ENCODE assay signal across 1 cellular context in the genomic region with DNA sequence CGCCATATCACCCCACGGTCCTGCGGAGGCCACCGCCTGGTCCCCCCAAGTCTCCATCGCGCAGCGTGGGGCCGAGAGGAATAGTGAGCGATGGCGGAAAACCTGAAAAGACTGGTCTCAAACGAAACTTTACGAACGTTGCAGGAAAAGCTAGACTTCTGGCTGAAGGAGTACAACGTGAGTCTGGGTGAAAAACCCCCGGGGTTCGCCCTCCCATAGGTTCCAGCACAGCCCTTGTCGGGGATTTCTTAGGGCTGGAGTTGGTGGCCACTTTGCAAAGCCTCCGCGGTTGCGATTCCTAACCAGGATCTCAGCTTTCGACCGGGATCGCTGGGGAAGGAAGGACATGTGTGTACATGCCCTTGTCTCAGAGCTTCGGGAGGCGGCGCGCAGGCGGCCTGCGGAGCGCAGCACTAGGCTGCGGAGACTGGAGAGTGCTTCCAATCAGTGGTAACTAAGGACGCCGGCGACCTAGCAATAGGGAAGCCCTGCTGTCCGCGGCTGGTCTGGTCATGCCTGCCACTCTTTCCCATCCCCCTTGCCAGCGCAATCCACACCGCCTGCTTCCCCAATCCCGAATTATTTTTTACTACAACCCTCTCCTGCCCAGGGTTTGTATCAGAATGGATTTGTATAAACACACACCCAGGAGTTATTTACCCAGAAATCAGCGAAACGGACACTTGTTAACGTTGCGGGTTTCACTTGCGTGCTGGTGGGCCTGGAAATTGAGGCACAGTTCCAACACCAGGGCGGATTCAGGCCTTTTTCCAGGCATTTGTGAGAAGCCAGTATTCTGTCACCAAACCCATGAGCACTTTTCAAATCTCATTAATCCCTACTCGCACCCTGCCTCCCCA.
TF ChIP-seq lines count a peak whose summit lies in the region.

No MANE protein-coding gene starts in this region.

TF ChIP-seq in WTC11, 78 proteins besides CTCF, POLR2A, EP300 and RAD21 (continued from another document):
- TF ChIP-seq, protein P1, sequence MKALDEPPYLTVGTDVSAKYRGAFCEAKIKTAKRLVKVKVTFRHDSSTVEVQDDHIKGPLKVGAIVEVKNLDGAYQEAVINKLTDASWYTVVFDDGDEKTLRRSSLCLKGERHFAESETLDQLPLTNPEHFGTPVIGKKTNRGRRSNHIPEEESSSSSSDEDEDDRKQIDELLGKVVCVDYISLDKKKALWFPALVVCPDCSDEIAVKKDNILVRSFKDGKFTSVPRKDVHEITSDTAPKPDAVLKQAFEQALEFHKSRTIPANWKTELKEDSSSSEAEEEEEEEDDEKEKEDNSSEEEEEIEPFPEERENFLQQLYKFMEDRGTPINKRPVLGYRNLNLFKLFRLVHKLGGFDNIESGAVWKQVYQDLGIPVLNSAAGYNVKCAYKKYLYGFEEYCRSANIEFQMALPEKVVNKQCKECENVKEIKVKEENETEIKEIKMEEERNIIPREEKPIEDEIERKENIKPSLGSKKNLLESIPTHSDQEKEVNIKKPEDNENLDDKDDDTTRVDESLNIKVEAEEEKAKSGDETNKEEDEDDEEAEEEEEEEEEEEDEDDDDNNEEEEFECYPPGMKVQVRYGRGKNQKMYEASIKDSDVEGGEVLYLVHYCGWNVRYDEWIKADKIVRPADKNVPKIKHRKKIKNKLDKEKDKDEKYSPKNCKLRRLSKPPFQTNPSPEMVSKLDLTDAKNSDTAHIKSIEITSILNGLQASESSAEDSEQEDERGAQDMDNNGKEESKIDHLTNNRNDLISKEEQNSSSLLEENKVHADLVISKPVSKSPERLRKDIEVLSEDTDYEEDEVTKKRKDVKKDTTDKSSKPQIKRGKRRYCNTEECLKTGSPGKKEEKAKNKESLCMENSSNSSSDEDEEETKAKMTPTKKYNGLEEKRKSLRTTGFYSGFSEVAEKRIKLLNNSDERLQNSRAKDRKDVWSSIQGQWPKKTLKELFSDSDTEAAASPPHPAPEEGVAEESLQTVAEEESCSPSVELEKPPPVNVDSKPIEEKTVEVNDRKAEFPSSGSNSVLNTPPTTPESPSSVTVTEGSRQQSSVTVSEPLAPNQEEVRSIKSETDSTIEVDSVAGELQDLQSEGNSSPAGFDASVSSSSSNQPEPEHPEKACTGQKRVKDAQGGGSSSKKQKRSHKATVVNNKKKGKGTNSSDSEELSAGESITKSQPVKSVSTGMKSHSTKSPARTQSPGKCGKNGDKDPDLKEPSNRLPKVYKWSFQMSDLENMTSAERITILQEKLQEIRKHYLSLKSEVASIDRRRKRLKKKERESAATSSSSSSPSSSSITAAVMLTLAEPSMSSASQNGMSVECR (CRISPR knock-in tag; IDR thresholded peaks at IDR 0.05; ENCODE audit: borderline replicate concordance), result peak; percentile 57; the same call in 1 of the 2 replicates
- TF ChIP-seq RELA (CRISPR knock-in tag; IDR thresholded peaks at IDR 0.05; ENCODE audit: borderline replicate concordance), result no peak
- peak; percentile 49; the same call in 1 of the 2 replicates for TF ChIP-seq FOXK1 (CRISPR knock-in tag; IDR thresholded peaks at IDR 0.05)
- no peak for TF ChIP-seq ZNF219 (CRISPR knock-in tag; IDR thresholded peaks at IDR 0.05; ENCODE audit: borderline replicate concordance)
- TF ChIP-seq, protein P2, sequence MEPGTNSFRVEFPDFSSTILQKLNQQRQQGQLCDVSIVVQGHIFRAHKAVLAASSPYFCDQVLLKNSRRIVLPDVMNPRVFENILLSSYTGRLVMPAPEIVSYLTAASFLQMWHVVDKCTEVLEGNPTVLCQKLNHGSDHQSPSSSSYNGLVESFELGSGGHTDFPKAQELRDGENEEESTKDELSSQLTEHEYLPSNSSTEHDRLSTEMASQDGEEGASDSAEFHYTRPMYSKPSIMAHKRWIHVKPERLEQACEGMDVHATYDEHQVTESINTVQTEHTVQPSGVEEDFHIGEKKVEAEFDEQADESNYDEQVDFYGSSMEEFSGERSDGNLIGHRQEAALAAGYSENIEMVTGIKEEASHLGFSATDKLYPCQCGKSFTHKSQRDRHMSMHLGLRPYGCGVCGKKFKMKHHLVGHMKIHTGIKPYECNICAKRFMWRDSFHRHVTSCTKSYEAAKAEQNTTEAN (CRISPR knock-in tag; IDR thresholded peaks at IDR 0.05), result no peak
- no peak for TF ChIP-seq OVOL2 (CRISPR knock-in tag; IDR thresholded peaks at IDR 0.05; ENCODE audit: borderline replicate concordance)
- TF ChIP-seq ESRRA (CRISPR knock-in tag; IDR thresholded peaks at IDR 0.05; ENCODE audit: borderline replicate concordance), result no peak
- no peak for TF ChIP-seq ZNF512 (CRISPR knock-in tag; IDR thresholded peaks at IDR 0.05; ENCODE audit: borderline replicate concordance)
- TF ChIP-seq NR3C1 (CRISPR knock-in tag; conservative IDR thresholded peaks at IDR 0.05; ENCODE audit: low read depth), result no peak
- no peak for TF ChIP-seq PREB (CRISPR knock-in tag; IDR thresholded peaks at IDR 0.05; ENCODE audit: borderline replicate concordance)
- no peak for TF ChIP-seq ZNF138 (CRISPR knock-in tag; conservative IDR thresholded peaks at IDR 0.05)
- TF ChIP-seq CBFB (CRISPR knock-in tag; IDR thresholded peaks at IDR 0.05; ENCODE audit: low read depth), result no peak
- no peak for TF ChIP-seq NR2C2 (CRISPR knock-in tag; IDR thresholded peaks at IDR 0.05)
- TF ChIP-seq SMAD3 (CRISPR knock-in tag; IDR thresholded peaks at IDR 0.05; ENCODE audit: borderline replicate concordance), result no peak
- TF ChIP-seq, protein P3, sequence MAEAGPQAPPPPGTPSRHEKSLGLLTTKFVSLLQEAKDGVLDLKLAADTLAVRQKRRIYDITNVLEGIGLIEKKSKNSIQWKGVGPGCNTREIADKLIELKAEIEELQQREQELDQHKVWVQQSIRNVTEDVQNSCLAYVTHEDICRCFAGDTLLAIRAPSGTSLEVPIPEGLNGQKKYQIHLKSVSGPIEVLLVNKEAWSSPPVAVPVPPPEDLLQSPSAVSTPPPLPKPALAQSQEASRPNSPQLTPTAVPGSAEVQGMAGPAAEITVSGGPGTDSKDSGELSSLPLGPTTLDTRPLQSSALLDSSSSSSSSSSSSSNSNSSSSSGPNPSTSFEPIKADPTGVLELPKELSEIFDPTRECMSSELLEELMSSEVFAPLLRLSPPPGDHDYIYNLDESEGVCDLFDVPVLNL (CRISPR knock-in tag; IDR thresholded peaks at IDR 0.05; ENCODE audit: borderline replicate concordance, low read depth), result no peak
- no peak for TF ChIP-seq PRRX2 (CRISPR knock-in tag; IDR thresholded peaks at IDR 0.05)
- no peak for TF ChIP-seq NFYB (CRISPR knock-in tag; conservative IDR thresholded peaks at IDR 0.05; ENCODE audit: low read depth)
- TF ChIP-seq, protein P4, sequence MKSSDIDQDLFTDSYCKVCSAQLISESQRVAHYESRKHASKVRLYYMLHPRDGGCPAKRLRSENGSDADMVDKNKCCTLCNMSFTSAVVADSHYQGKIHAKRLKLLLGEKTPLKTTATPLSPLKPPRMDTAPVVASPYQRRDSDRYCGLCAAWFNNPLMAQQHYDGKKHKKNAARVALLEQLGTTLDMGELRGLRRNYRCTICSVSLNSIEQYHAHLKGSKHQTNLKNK (CRISPR knock-in tag; IDR thresholded peaks at IDR 0.05), result no peak
- no peak for TF ChIP-seq TCF7 (CRISPR knock-in tag; IDR thresholded peaks at IDR 0.05; ENCODE audit: low read depth)
- no peak for TF ChIP-seq E2F5 (CRISPR knock-in tag; IDR thresholded peaks at IDR 0.05)
- TF ChIP-seq USF2 (CRISPR knock-in tag; IDR thresholded peaks at IDR 0.05), result no peak
- TF ChIP-seq TEAD1 (CRISPR knock-in tag; IDR thresholded peaks at IDR 0.05), result peak; percentile 50; the same call in 1 of the 2 replicates
- no peak for TF ChIP-seq CDX4 (CRISPR knock-in tag; IDR thresholded peaks at IDR 0.05; ENCODE audit: borderline replicate concordance)
- TF ChIP-seq ZNF263 (CRISPR knock-in tag; IDR thresholded peaks at IDR 0.05; ENCODE audit: low read depth), result no peak
- no peak for TF ChIP-seq ERG (CRISPR knock-in tag; IDR thresholded peaks at IDR 0.05)
